1 cellular context compared by ENCODE assay signal in genomic region chr1:54884135-54884586, GRCh38.
TF ChIP-seq lines count a peak whose summit lies in the region.

No MANE protein-coding gene starts in this region.

TF ChIP-seq in HepG2, 621 proteins besides CTCF, POLR2A, EP300 and RAD21 (continued from another document):
- peak; percentile 72 for TF ChIP-seq MNT (IDR thresholded peaks at IDR 0.05)
- no peak for TF ChIP-seq ZNF33A (CRISPR knock-in tag; IDR thresholded peaks at IDR 0.05; ENCODE audit: borderline replicate concordance)
- peak; percentile 39; the same call in 1 of the 2 replicates for TF ChIP-seq TFE3 (CRISPR knock-in tag; IDR thresholded peaks at IDR 0.05)
- TF ChIP-seq ZNF512B (CRISPR knock-in tag; IDR thresholded peaks at IDR 0.05; ENCODE audit: borderline replicate concordance), result no peak
- TF ChIP-seq CC2D1A (CRISPR knock-in tag; IDR thresholded peaks at IDR 0.05), result no peak
- peak; percentile 62; the same call in 1 of the 2 replicates for TF ChIP-seq CCDC6 (CRISPR knock-in tag; IDR thresholded peaks at IDR 0.05)
- no peak for TF ChIP-seq ZNF597 (CRISPR knock-in tag; IDR thresholded peaks at IDR 0.05)
- TF ChIP-seq GFI1 (CRISPR knock-in tag; IDR thresholded peaks at IDR 0.05; ENCODE audit: borderline replicate concordance), result peak; percentile 95
- TF ChIP-seq PAX8 (CRISPR knock-in tag; IDR thresholded peaks at IDR 0.05; ENCODE audit: borderline replicate concordance), result no peak
- TF ChIP-seq TGIF2 (CRISPR knock-in tag; IDR thresholded peaks at IDR 0.05), result peak; percentile 10; the same call in 1 of the 2 replicates
- no peak for TF ChIP-seq KAT8 (CRISPR knock-in tag; IDR thresholded peaks at IDR 0.05)
- peak; percentile 24; the same call in 1 of the 2 replicates for TF ChIP-seq ZNF609 (CRISPR knock-in tag; IDR thresholded peaks at IDR 0.05; ENCODE audit: borderline replicate concordance)
- TF ChIP-seq ZNF784 (CRISPR knock-in tag; IDR thresholded peaks at IDR 0.05; ENCODE audit: borderline replicate concordance), result no peak
- TF ChIP-seq HMG20B (CRISPR knock-in tag; conservative IDR thresholded peaks at IDR 0.05), result peak; percentile 82; the same call in 1 of the 2 replicates
- TF ChIP-seq SMYD3 (CRISPR knock-in tag; IDR thresholded peaks at IDR 0.05), result no peak
- 0 out of 2 replicates have a peak, but pooled peaks have one; percentile 3 for TF ChIP-seq ZNF12 (CRISPR knock-in tag; IDR thresholded peaks at IDR 0.05)
- no peak for TF ChIP-seq ZC3H4 (CRISPR knock-in tag; IDR thresholded peaks at IDR 0.05; ENCODE audit: borderline replicate concordance)
- no peak for TF ChIP-seq ZNF563 (CRISPR knock-in tag; IDR thresholded peaks at IDR 0.05)
- TF ChIP-seq REL (CRISPR knock-in tag; conservative IDR thresholded peaks at IDR 0.05), result 0 out of 2 replicates have a peak, but pooled peaks have one; percentile 38
- TF ChIP-seq GRHL1 (CRISPR knock-in tag; conservative IDR thresholded peaks at IDR 0.05), result no peak
- 0 out of 2 replicates have a peak, but pooled peaks have one; percentile 66 for TF ChIP-seq RNF219 (CRISPR knock-in tag; IDR thresholded peaks at IDR 0.05)
- no peak for TF ChIP-seq MXD3 (CRISPR knock-in tag; IDR thresholded peaks at IDR 0.05)
- no peak for TF ChIP-seq SP2 (CRISPR knock-in tag; IDR thresholded peaks at IDR 0.05)
- TF ChIP-seq KLF16 (CRISPR knock-in tag; IDR thresholded peaks at IDR 0.05), result peak in 1 of 2 experiments; percentile 27; a peak in 1 of 4 replicates
- TF ChIP-seq ZNF281 (CRISPR knock-in tag; IDR thresholded peaks at IDR 0.05; ENCODE audit: borderline replicate concordance), result no peak
- TF ChIP-seq ZNF652 (CRISPR knock-in tag; IDR thresholded peaks at IDR 0.05; ENCODE audit: borderline replicate concordance, low read depth), result peak; percentile 39
- TF ChIP-seq PHF21A (CRISPR knock-in tag; IDR thresholded peaks at IDR 0.05), result 0 out of 2 replicates have a peak, but pooled peaks have one; percentile 26
- TF ChIP-seq GABPA (IDR thresholded peaks at IDR 0.05; ENCODE audit: low read depth, low read length), result no peak
- TF ChIP-seq GABPA (CRISPR knock-in tag; IDR thresholded peaks at IDR 0.05; ENCODE audit: low read depth), result no peak
- no peak for TF ChIP-seq ZNF124 (CRISPR knock-in tag; IDR thresholded peaks at IDR 0.05)
- TF ChIP-seq BATF2 (CRISPR knock-in tag; IDR thresholded peaks at IDR 0.05), result 0 out of 2 replicates have a peak, but pooled peaks have one; percentile 39
- 0 out of 2 replicates have a peak, but pooled peaks have one; percentile 26 for TF ChIP-seq MXD4 (CRISPR knock-in tag; IDR thresholded peaks at IDR 0.05)
- no peak for TF ChIP-seq SATB2 (CRISPR knock-in tag; IDR thresholded peaks at IDR 0.05)
- TF ChIP-seq SOX6 (IDR thresholded peaks at IDR 0.05), result no peak
- peak; percentile 53; the same call in 1 of the 2 replicates for TF ChIP-seq SOX6 (CRISPR knock-in tag; IDR thresholded peaks at IDR 0.05)
- no peak for TF ChIP-seq CREB1 (IDR thresholded peaks at IDR 0.05)
- peak; percentile 41; the same call in 1 of the 2 replicates for TF ChIP-seq CREB1 (CRISPR knock-in tag; IDR thresholded peaks at IDR 0.05)
